Comparison of ENCODE assay signal across 18 cellular contexts in the genomic region with DNA sequence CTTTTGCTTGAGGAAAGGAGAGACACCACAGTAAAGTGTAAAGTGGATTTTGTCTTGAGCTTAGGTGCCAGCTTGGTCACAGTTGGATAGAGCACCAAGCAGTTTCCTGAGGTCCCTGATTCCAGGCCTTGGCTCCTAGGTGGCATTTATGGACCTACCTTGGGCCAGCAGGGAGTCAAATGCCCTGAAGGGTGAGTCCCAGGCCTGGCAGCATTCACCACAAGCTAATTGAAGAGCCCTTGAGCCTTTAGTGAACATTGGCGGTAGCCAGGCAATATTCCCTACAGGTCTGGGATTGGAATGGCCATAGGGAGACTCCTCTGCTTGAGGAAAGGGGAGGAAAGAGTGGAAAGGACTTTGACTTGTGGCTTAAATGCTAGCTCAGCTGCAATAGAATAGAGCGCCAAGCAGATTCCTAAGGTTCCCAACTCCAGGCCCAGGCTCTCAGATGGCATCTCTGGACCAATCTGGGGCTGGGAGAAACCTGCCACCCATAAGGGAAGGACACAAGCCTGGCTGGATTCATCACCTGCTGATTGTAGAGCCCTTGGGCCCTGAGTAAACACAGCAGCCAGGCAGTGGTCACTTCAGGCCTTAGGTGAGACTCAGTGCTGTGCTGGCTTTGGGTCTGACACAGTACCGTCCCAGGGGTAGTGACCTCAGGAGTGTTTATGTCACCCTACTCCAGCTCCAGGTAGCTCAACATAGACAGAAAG.
"Had no signal": no experiment of that assay in that cellular context is flagged by ENCODE, and none has a peak within 500 bp of the region (broad histone marks: within the 10 kb centered on the region; RNA-seq: fewer than 3 reads in every experiment).

No MANE protein-coding gene starts in this region.

- H3K4me3 Mint-ChIP-seq: natural killer cell; neural crest cell; stimulated activated effector memory CD8-positive, alpha-beta T cell treated with anti-CD3 and anti-CD28 coated beads, Interleukin-12 subunit alpha, Interleukin-12 subunit beta, amount 100 ng/mL, for 72 hours had no signal

- H3K27ac Mint-ChIP-seq: natural killer cell; stimulated activated effector memory CD8-positive, alpha-beta T cell treated with anti-CD3 and anti-CD28 coated beads, Interleukin-12 subunit alpha, Interleukin-12 subunit beta, amount 100 ng/mL, for 72 hours had no signal

- H3K4me3 ChIP-seq: colonic mucosa, hepatocyte, mucosa of descending colon, ovary, suprapubic skin, tibial artery, upper lobe of left lung, uterus had no signal

- H2AFZ ChIP-seq: hepatocyte had no signal

- H3K4me1 Mint-ChIP-seq: natural killer cell; neural crest cell; stimulated activated effector memory CD8-positive, alpha-beta T cell treated with anti-CD3 and anti-CD28 coated beads, Interleukin-12 subunit alpha, Interleukin-12 subunit beta, amount 100 ng/mL, for 72 hours had no signal

- H3K4me2 ChIP-seq: hepatocyte had no signal

- H3K4me1 ChIP-seq: colonic mucosa, foreskin keratinocyte, suprapubic skin, upper lobe of left lung, uterus had no signal

- H3K79me2 ChIP-seq: hepatocyte had no signal

- H3K27me3 ChIP-seq: colonic mucosa, hepatocyte, ovary, tibial artery, upper lobe of left lung, uterus had no signal

- H3K27ac ChIP-seq: colonic mucosa, foreskin keratinocyte, hepatocyte, ovary, suprapubic skin, tibial artery, upper lobe of left lung, uterus had no signal

- H3K36me3 Mint-ChIP-seq: natural killer cell; stimulated activated effector memory CD8-positive, alpha-beta T cell treated with anti-CD3 and anti-CD28 coated beads, Interleukin-12 subunit alpha, Interleukin-12 subunit beta, amount 100 ng/mL, for 72 hours had no signal

- H3K9me3 ChIP-seq: colonic mucosa, mucosa of descending colon, ovary, tibial artery, upper lobe of left lung, uterus had no signal

- H3K36me3 ChIP-seq: colonic mucosa, ovary, suprapubic skin, tibial artery, upper lobe of left lung, uterus had no signal

- DNase-seq: dermis blood vessel endothelial cell; left colon; mucosa of descending colon; natural killer cell; right cardiac atrium; stimulated activated CD4-positive, alpha-beta T cell treated with anti-CD3 and anti-CD28 coated beads, Interleukin-4, amount 100 ng/mL, for 1 hour; stimulated activated CD8-positive, alpha-beta memory T cell treated with anti-CD3 and anti-CD28 coated beads, Interleukin-4, amount 100 ng/mL, for 48 hours; stimulated activated naive CD8-positive, alpha-beta T cell treated with anti-CD3 and anti-CD28 coated beads, Interleukin-15, Interleukin-2, amounts not matched to agents 100 U/mL and 50 U/mL, for 24 hours; uterus had no signal
